In the genomic region with DNA sequence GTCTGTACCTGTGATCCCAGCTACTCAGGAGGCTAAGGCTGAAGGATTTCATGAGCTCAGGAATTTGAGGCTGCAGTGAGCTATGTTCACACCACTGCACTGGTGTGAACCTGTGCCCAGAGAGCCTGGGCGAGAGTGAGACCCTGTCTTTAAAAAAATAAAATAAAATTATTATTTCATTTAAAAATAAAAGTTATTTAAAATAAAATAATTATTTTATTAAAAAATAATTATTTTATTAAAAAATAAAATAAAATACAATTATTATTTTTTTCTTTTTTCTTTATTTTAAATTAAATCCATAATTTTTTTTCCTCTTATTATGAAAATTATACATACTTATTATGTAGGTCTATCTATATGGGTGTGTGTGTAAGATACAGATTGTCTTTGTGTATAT, we compare ENCODE assay signal across 24 cellular contexts. TPM values are rescaled to one million over a fixed set of nuclear protein-coding genes. Genes with fewer than 3 reads are reported as not detected.
A peak's percentile ranks its signal among the peaks of the same experiment; 100 is the strongest.
DNase-seq lines count a peak whose midpoint lies in the region; ATAC-seq, FAIRE-seq and TF ChIP-seq lines count a peak whose summit lies in the region.
"Had no signal": no experiment of that assay in that cellular context is flagged by ENCODE, and none has a peak within 500 bp of the region (broad histone marks: within the 10 kb centered on the region; RNA-seq: fewer than 3 reads in every experiment).

No MANE protein-coding gene starts in this region.

- FAIRE-seq in A204.1 (lab: Jason Lieb, UNC) (peak; percentile 95), TTC549 (lab: Jason Lieb, UNC) (peak; percentile 98), frontal cortex (lab: Jason Lieb, UNC) (peak; percentile 98), small intestine (lab: Jason Lieb, UNC) (peak; percentile 47)
- FAIRE-seq: GM12892, GM18507, H54, HTR-8/SVneo had no signal

- H3K9me3 Mint-ChIP-seq in naive thymus-derived CD8-positive, alpha-beta T cell: no peaks in the 10 kb centered on the region
- H3K9me3 Mint-ChIP-seq: CD8-positive, alpha-beta memory T cell; GM23338 had no signal

- H3K4me3 Mint-ChIP-seq in naive thymus-derived CD8-positive, alpha-beta T cell: no peak overlapping the region
- H3K4me3 Mint-ChIP-seq: CD4-positive, CD25-positive, alpha-beta regulatory T cell; CD8-positive, alpha-beta memory T cell; GM23338 had no signal

- H3K4me3 ChIP-seq in small intestine (ENCODE audit: low read depth in 1 of 2, low read length in 2 of 2) (no peak overlapping the region), body of pancreas (no peak overlapping the region)
- H3K4me3 ChIP-seq: GM23338 had no signal

- no peak for TF ChIP-seq POLR2A in body of pancreas (IDR thresholded peaks at IDR 0.05)

- H3K36me3 ChIP-seq in small intestine (ENCODE audit: control insufficient read depth in 2 of 2, insufficient read depth in 2 of 2, low read length in 2 of 2): no peaks in the 10 kb centered on the region
- no peaks in the 10 kb centered on the region for H3K36me3 ChIP-seq in body of pancreas (replicated peaks in 1 of 2; ENCODE audit: insufficient read depth in 1 of 2, low read depth in 2 of 2)
- H3K36me3 ChIP-seq: BE2C had no signal

- no peak overlapping the region for H3K27ac ChIP-seq in small intestine (ENCODE audit: low read depth in 1 of 2, low read length in 1 of 2)
- no peak overlapping the region for H3K27ac ChIP-seq in body of pancreas

- POLR2A ChIA-PET in naive thymus-derived CD8-positive, alpha-beta T cell (lab: Charles Lee): no interaction called here

- no peak overlapping the region for H3K27ac Mint-ChIP-seq in naive thymus-derived CD8-positive, alpha-beta T cell
- H3K27ac Mint-ChIP-seq: CD4-positive, CD25-positive, alpha-beta regulatory T cell; CD8-positive, alpha-beta memory T cell; GM23338 had no signal

- H3K4me1 Mint-ChIP-seq in naive thymus-derived CD8-positive, alpha-beta T cell: no peaks in the 10 kb centered on the region
- H3K4me1 Mint-ChIP-seq: CD4-positive, CD25-positive, alpha-beta regulatory T cell; CD8-positive, alpha-beta memory T cell had no signal

- no peaks in the 10 kb centered on the region for H3K36me3 Mint-ChIP-seq in naive thymus-derived CD8-positive, alpha-beta T cell
- H3K36me3 Mint-ChIP-seq: CD4-positive, CD25-positive, alpha-beta regulatory T cell; CD8-positive, alpha-beta memory T cell had no signal

- H3K9me3 ChIP-seq in small intestine (ENCODE audit: control insufficient read depth, low read depth) (no peaks in the 10 kb centered on the region), body of pancreas (no peaks in the 10 kb centered on the region)
- H3K9me3 ChIP-seq: BE2C had no signal

- H3K27me3 Mint-ChIP-seq in naive thymus-derived CD8-positive, alpha-beta T cell: peaks cover 0 to 5% (median 3%) of the 10 kb centered on the region in 5 donors

- ATAC-seq in naive thymus-derived CD8-positive, alpha-beta T cell: no peak
- no peak for ATAC-seq in GM21723 (IDR thresholded peaks at IDR 0.05; ENCODE audit: unreplicated experiment)
- ATAC-seq in body of pancreas: no peak
- ATAC-seq: GM23338 had no signal

- DNase-seq in frontal cortex (ENCODE audit: low spot score in 2 of 2) (no peak), small intestine (no peak), body of pancreas (no peak)
- no peak for DNase-seq in naive thymus-derived CD8-positive, alpha-beta T cell
- DNase-seq: 8988T; ACHN; BE2C; C1 segment of cervical spinal cord; CD4-positive, CD25-positive, alpha-beta regulatory T cell; CD8-positive, alpha-beta memory T cell; COR-L47; DMS 273 treated with DMSO at 0.1 percent for 48 hours; DMS53; GDM1; HCEC 1CT; IMR-90 had no signal

- H3K27me3 ChIP-seq in small intestine (ENCODE audit: control insufficient read depth in 2 of 2, insufficient read depth in 2 of 2, low read length in 2 of 2): no peaks in the 10 kb centered on the region
- H3K27me3 ChIP-seq in body of pancreas: no peaks in the 10 kb centered on the region
- H3K27me3 ChIP-seq: BE2C had no signal

- no peak for TF ChIP-seq CTCF in body of pancreas (IDR thresholded peaks at IDR 0.05)

- intact Hi-C loops in body of pancreas (cut with DNase I): no loop called here

- H3K4me1 ChIP-seq in small intestine (ENCODE audit: control insufficient read depth in 2 of 2, insufficient read depth in 1 of 2, low read depth in 1 of 2, low read length in 1 of 2) (no peaks in the 10 kb centered on the region), body of pancreas (no peaks in the 10 kb centered on the region)

- 92 to 97% (median 92%) methylated on average over 1 of the region's 1 CpG for WGBS in small intestine, 3 donors
- WGBS in body of pancreas, 2 donors: 83 to 84% methylated on average over 1 of the region's 1 CpG

RNA-seq across cellular contexts. Expression of a gene that starts 53.6 kb away (rescaled TPM):
- total RNA-seq in frontal cortex (0.41 TPM), body of pancreas (not detected)
- under 1 TPM in 1 of 3 donors, not detected in 2; 0.09 TPM for polyA plus RNA-seq in small intestine
- total RNA-seq in naive thymus-derived CD8-positive, alpha-beta T cell: not detected
- polyA plus RNA-seq in naive thymus-derived CD8-positive, alpha-beta T cell: not detected
- total RNA-seq: CD4-positive, CD25-positive, alpha-beta regulatory T cell; GM23338 had no signal
- polyA plus RNA-seq: CD4-positive, CD25-positive, alpha-beta regulatory T cell; CD8-positive, alpha-beta memory T cell had no signal
